In genomic region chr1:116334015-116334547, GRCh38 we compare ENCODE assay signal across 13 cellular contexts. TPM values are rescaled to one million over a fixed set of nuclear protein-coding genes. Genes with fewer than 3 reads are reported as not detected.
A peak's percentile ranks its signal among the peaks of the same experiment; 100 is the strongest.
DNase-seq lines count a peak whose midpoint lies in the region; ATAC-seq, FAIRE-seq and TF ChIP-seq lines count a peak whose summit lies in the region.
"Had no signal": no experiment of that assay in that cellular context is flagged by ENCODE, and none has a peak within 500 bp of the region (broad histone marks: within the 10 kb centered on the region; RNA-seq: fewer than 3 reads in every experiment).

No MANE protein-coding gene starts in this region.

- peak in 1 of 4 donors; percentile 57 for TF ChIP-seq EP300 in upper lobe of left lung (IDR thresholded peaks at IDR 0.05)

- H3K27me3 ChIP-seq in body of pancreas (no peaks in the 10 kb centered on the region), keratinocyte (ENCODE audit: control insufficient read depth, extremely low read depth, insufficient read depth, low read length) (no peaks in the 10 kb centered on the region), upper lobe of left lung (no peaks in the 10 kb centered on the region)
- H3K27me3 ChIP-seq: tibial artery had no signal

- intact Hi-C loops in body of pancreas (cut with DNase I), result no loop called here

- H4K20me1 ChIP-seq in keratinocyte (ENCODE audit: control insufficient read depth, extremely low read depth, insufficient read depth, low read length), result no peaks in the 10 kb centered on the region

- H3K36me3 ChIP-seq in body of pancreas (replicated peaks in 1 of 2; ENCODE audit: insufficient read depth in 1 of 2, low read depth in 2 of 2) (no peaks in the 10 kb centered on the region), keratinocyte (ENCODE audit: control insufficient read depth in 2 of 2, extremely low read depth in 1 of 2, insufficient read depth in 2 of 2, low read length in 2 of 2) (no peaks in the 10 kb centered on the region), upper lobe of left lung (no peaks in the 10 kb centered on the region)
- H3K36me3 ChIP-seq: tibial artery had no signal

- no peak overlapping the region for H2AFZ ChIP-seq in keratinocyte (ENCODE audit: control insufficient read depth, low read length)

- peak; percentile 78 for FAIRE-seq in keratinocyte (lab: Jason Lieb, UNC)

- no peak for TF ChIP-seq CTCF in body of pancreas (IDR thresholded peaks at IDR 0.05)
- peak in 1 of 3 experiments; percentile 11 for TF ChIP-seq CTCF in keratinocyte (optimal IDR thresholded peaks at IDR 0.05 in 1 of 3, IDR thresholded peaks at IDR 0.05 in 1 of 3, conservative IDR thresholded peaks at IDR 0.05 in 1 of 3; ENCODE audit: extremely low read depth in 1 of 3, insufficient read depth in 2 of 3, low read length in 3 of 3)
- TF ChIP-seq CTCF in upper lobe of left lung (IDR thresholded peaks at IDR 0.05), result no peak

- H3K4me3 ChIP-seq in body of pancreas (no peak overlapping the region), keratinocyte (ENCODE audit: control insufficient read depth in 2 of 3, extremely low read depth in 1 of 3, insufficient read depth in 2 of 3, low read depth in 1 of 3, low read length in 3 of 3) (no peak overlapping the region), upper lobe of left lung (no peak overlapping the region)
- H3K4me3 ChIP-seq: tibial artery had no signal

- TF ChIP-seq POLR2A in body of pancreas (IDR thresholded peaks at IDR 0.05) (no peak), upper lobe of left lung (IDR thresholded peaks at IDR 0.05) (no peak)

- H3K27ac ChIP-seq in body of pancreas (no peak overlapping the region), keratinocyte (ENCODE audit: control insufficient read depth, insufficient read depth, low read length) (no peak overlapping the region), upper lobe of left lung (peak overlapping the region in 1 of 4 donors; percentile 47)
- H3K27ac ChIP-seq: tibial artery had no signal

- ATAC-seq in body of pancreas (peak; percentile 52), upper lobe of left lung (ENCODE audit: low FRiP score in 2 of 2) (peak; percentile 33 to 76), HG03442 (IDR thresholded peaks at IDR 0.05; ENCODE audit: unreplicated experiment) (no peak)

- H3K4me2 ChIP-seq in keratinocyte (ENCODE audit: control insufficient read depth, extremely low read depth, insufficient read depth, low read depth, low read length), result no peak overlapping the region

- H3K9me3 ChIP-seq in body of pancreas (no peaks in the 10 kb centered on the region), keratinocyte (ENCODE audit: control insufficient read depth, low read depth, low read length) (no peaks in the 10 kb centered on the region), upper lobe of left lung (no peaks in the 10 kb centered on the region)
- H3K9me3 ChIP-seq: tibial artery had no signal

- dilution Hi-C loops in keratinocyte (cut with MboI; ENCODE audit: extremely low pct_ligation_motif_present, low sequenced_read_pairs), result no loop called here

- no peak overlapping the region for H3K9ac ChIP-seq in keratinocyte (ENCODE audit: control insufficient read depth, extremely low read depth, insufficient read depth, low read length)

- WGBS in body of pancreas, 2 donors, result 88 to 100% methylated on average over 2 of the region's 2 CpGs
- 68 to 76% methylated on average over 2 of the region's 2 CpGs for WGBS in upper lobe of left lung, 2 donors

- no peaks in the 10 kb centered on the region for H3K79me2 ChIP-seq in keratinocyte (ENCODE audit: control insufficient read depth, insufficient read depth, low read length)

- peaks cover 73% of the 10 kb centered on the region for H3K4me1 ChIP-seq in body of pancreas
- peaks cover 10% of the 10 kb centered on the region for H3K4me1 ChIP-seq in keratinocyte (ENCODE audit: control insufficient read depth, extremely low read depth, insufficient read depth, low read length)
- peaks cover 6 to 33% (median 20%) of the 10 kb centered on the region in 4 donors for H3K4me1 ChIP-seq in upper lobe of left lung
- H3K4me1 ChIP-seq: tibial artery had no signal

- H3K9me1 ChIP-seq in keratinocyte (ENCODE audit: control insufficient read depth, extremely low read depth, insufficient read depth, low read length), result no peaks in the 10 kb centered on the region

- DNase-seq in NCI-H2196 (lab: John Stamatoyannopoulos, UW; ENCODE audit: unreplicated experiment) (peak; percentile 40), NCI-H2196 treated with DMSO at 0.1 percent for 48 hours (lab: John Stamatoyannopoulos, UW; ENCODE audit: unreplicated experiment) (no peak), body of pancreas (peak in 3 of 4 donors; percentile 30 to 61 (median 50)), keratinocyte (ENCODE audit: low read depth, low spot score) (peak; percentile 45), upper lobe of left lung (peak in 1 of 2 donors; percentile 71), SIG-M5 treated with dmso at 0.1 percent for 504 hours (lab: John Stamatoyannopoulos, UW; ENCODE audit: unreplicated experiment) (no peak), NCI-H446 treated with DMSO at 0.1 percent for 48 hours (lab: John Stamatoyannopoulos, UW) (no peak)
- DNase-seq: ACHN; erythroblast; KBM-7; stimulated activated CD4-positive, alpha-beta T cell treated with anti-CD3 and anti-CD28 coated beads, Interleukin-4, amount 100 ng/mL, for 4 hours; tibial artery had no signal

RNA-seq across cellular contexts. Expression of gene ATP1A1, which starts 39.0 kb away (rescaled TPM):
- total RNA-seq in body of pancreas (100 to 1,000 TPM; 423 to 593 TPM), upper lobe of left lung (100 to 1,000 TPM; 383 to 829 (median 696) TPM)
- 357 to 412 TPM (median 381 TPM) in 3 replicates for polyA plus RNA-seq in keratinocyte
- polyA plus RNA-seq in keratinocyte (2011; ENCODE audit: low read depth), result 305 TPM
- polyA plus RNA-seq in keratinocyte (2011; cell fraction: cytosol; rRNA removed), result 239 and 241 TPM in 2 replicates
- polyA plus RNA-seq in keratinocyte (2011; cell fraction: nucleus; rRNA removed), result 486 and 517 TPM in 2 replicates
- 252 and 318 TPM in 2 replicates for polyA plus RNA-seq in keratinocyte (2012; ENCODE audit: low replicate concordance)
- 225 to 603 TPM (median 478 TPM) in 3 replicates for polyA minus RNA-seq in keratinocyte
- polyA minus RNA-seq in keratinocyte (2011; cell fraction: cytosol; rRNA and poly(A)+ RNA removed), result 257 TPM
- 329 and 500 TPM in 2 replicates for polyA minus RNA-seq in keratinocyte (2011; cell fraction: nucleus; rRNA and poly(A)+ RNA removed)

Comparison
In these comparisons a context has a peak if more than half of its experiments do, and no peak if none do; other contexts are left out.
1. DNase-seq: peak in NCI-H2196 (single experiment), body of pancreas (3 of 4) and keratinocyte (single experiment); none in NCI-H2196 treated with DMSO at 0.1 percent for 48 hours (single experiment), SIG-M5 treated with dmso at 0.1 percent for 504 hours (single experiment) and NCI-H446 treated with DMSO at 0.1 percent for 48 hours (single experiment).